Comparison of ENCODE assay signal across 8 cellular contexts in genomic region chr16:29820271-29820701, GRCh38. TPM values are rescaled to one million over a fixed set of nuclear protein-coding genes. Genes with fewer than 3 reads are reported as not detected.
A peak's percentile ranks its signal among the peaks of the same experiment; 100 is the strongest.
DNase-seq lines count a peak whose midpoint lies in the region; ATAC-seq and TF ChIP-seq lines count a peak whose summit lies in the region.

Gene MVP (plus strand): TSS chr16:29820462. CDS start chr16:29830550, 10,088 bp downstream.

- H3K4me3 Mint-ChIP-seq in activated naive CD8-positive, alpha-beta T cell treated with anti-CD3 and anti-CD28 coated beads, Interleukin-2, amount 10 ng/mL, durations not matched to agents 7 days and 5 days: peak within 1 kb of the TSS; percentile 96

- H3K4me2 ChIP-seq in PC-9: peak within 1 kb of the TSS; percentile 88

- no peaks in the 10 kb centered on the region for H3K36me3 ChIP-seq in PC-9 (ENCODE audit: low read depth)

- H3K4me1 Mint-ChIP-seq in activated naive CD8-positive, alpha-beta T cell treated with anti-CD3 and anti-CD28 coated beads, Interleukin-2, amount 10 ng/mL, durations not matched to agents 7 days and 5 days: peaks cover 41% of the 10 kb centered on the region

- no peak for ATAC-seq in activated naive CD8-positive, alpha-beta T cell treated with anti-CD3 and anti-CD28 coated beads, Interleukin-2, amount 10 ng/mL, durations not matched to agents 7 days and 5 days (ENCODE audit: low read depth)
- no peak for ATAC-seq in GM21423 (IDR thresholded peaks at IDR 0.05; ENCODE audit: unreplicated experiment)

- no peak within 1 kb of the TSS for H2AFZ ChIP-seq in PC-9

- peak within 1 kb of the TSS; percentile 77 for H3K27ac ChIP-seq in PC-9

- DNase-seq in AG10803 (ENCODE audit: low read depth) (peak; percentile 70), GM19238 (ENCODE audit: insufficient read length, low spot score) (peak; percentile 63), PC-9 (peak in 1 of 2 experiments; percentile 69), head of caudate nucleus (peak in 38 of 42 donors; percentile 37 to 86 (median 67)), posterior vena cava (ENCODE audit: low spot score) (peak; percentile 91), NCI-H1092 treated with DMSO at 0.1 percent for 48 hours (lab: John Stamatoyannopoulos, UW) (no peak)
- peak; percentile 65 for DNase-seq in activated naive CD8-positive, alpha-beta T cell treated with anti-CD3 and anti-CD28 coated beads, Interleukin-2, amount 10 ng/mL, durations not matched to agents 7 days and 5 days

- TF ChIP-seq CTCF in AG10803 (conservative IDR thresholded peaks at IDR 0.05; ENCODE audit: low read length): no peak
- no peak for TF ChIP-seq CTCF in PC-9 (conservative IDR thresholded peaks at IDR 0.05)

- peaks cover 62% of the 10 kb centered on the region for H3K79me2 ChIP-seq in PC-9 (ENCODE audit: low read depth)

- H3K9me3 ChIP-seq in PC-9 (ENCODE audit: insufficient read depth, low read depth): no peaks in the 10 kb centered on the region

- CTCF ChIA-PET in PC-9 (lab: Charles Lee): interaction anchor here (1.0 to 1.7 kb wide), 2 partner anchors 28 to 212 kb away, joined by 3 to 18 read pairs; no protein-coding TSS in a partner anchor

- H3K27ac Mint-ChIP-seq in activated naive CD8-positive, alpha-beta T cell treated with anti-CD3 and anti-CD28 coated beads, Interleukin-2, amount 10 ng/mL, durations not matched to agents 7 days and 5 days: peak within 1 kb of the TSS; percentile 86

- no peaks in the 10 kb centered on the region for H3K27me3 Mint-ChIP-seq in activated naive CD8-positive, alpha-beta T cell treated with anti-CD3 and anti-CD28 coated beads, Interleukin-2, amount 10 ng/mL, durations not matched to agents 7 days and 5 days

- no peaks in the 10 kb centered on the region for H4K20me1 ChIP-seq in PC-9 (ENCODE audit: insufficient read depth)

- no peaks in the 10 kb centered on the region for H3K27me3 ChIP-seq in PC-9 (ENCODE audit: insufficient read depth, low read depth)

- POLR2A ChIA-PET in PC-9 (lab: Charles Lee; ENCODE audit: unreplicated experiment): interaction anchor here (0.5 to 1.5 kb wide), 4 partner anchors 9 to 730 kb away, joined by 3 to 10 read pairs (median 5); no protein-coding TSS in a partner anchor
- POLR2A ChIA-PET in activated naive CD8-positive, alpha-beta T cell treated with anti-CD3 and anti-CD28 coated beads, Interleukin-2, amount 10 ng/mL, durations not matched to agents 7 days and 5 days (lab: Charles Lee): interaction anchor here (0.6 to 4.0 kb wide), 12 partner anchors 13 to 245 kb away, joined by 3 to 43 read pairs (median 6); partner anchors contain the start of genes KIF22, MAZ and TMEM219

- no peaks in the 10 kb centered on the region for H3K9me3 Mint-ChIP-seq in activated naive CD8-positive, alpha-beta T cell treated with anti-CD3 and anti-CD28 coated beads, Interleukin-2, amount 10 ng/mL, durations not matched to agents 7 days and 5 days

- no TSS peak for BruUV-seq in PC-9 (replicated peaks; lab: Mats Ljungman, UMichigan)

- intact Hi-C loops in PC-9 (cut with micrococcal nuclease; ENCODE audit: unreplicated experiment) (loop anchor here (2.0 to 5.0 kb wide), 2 partner anchors 43 to 77 kb away; partner anchors contain the start of genes CDIPT and SEZ6L2), head of caudate nucleus (cut with DNase I) (loop anchor here (5.0 kb wide), 1 partner anchor 42 kb away; the partner anchor contains the start of gene CDIPT), posterior vena cava (cut with DNase I) (loop anchor here in 1 of 2 donors (5.0 kb wide), 1 partner anchor 182 kb away; no protein-coding TSS in a partner anchor)

- H3K4me3 ChIP-seq in AG10803 (ENCODE audit: low read length) (peak within 1 kb of the TSS; percentile 97), PC-9 (peak within 1 kb of the TSS; percentile 71)

- H3K36me3 Mint-ChIP-seq in activated naive CD8-positive, alpha-beta T cell treated with anti-CD3 and anti-CD28 coated beads, Interleukin-2, amount 10 ng/mL, durations not matched to agents 7 days and 5 days: peaks cover 29% of the 10 kb centered on the region

- H3K4me1 ChIP-seq in PC-9 (replicated peaks; ENCODE audit: insufficient read depth): peaks cover 68% of the 10 kb centered on the region

- no peaks in the 10 kb centered on the region for H3K9me2 ChIP-seq in PC-9 (ENCODE audit: insufficient read depth)

- H3F3A ChIP-seq in PC-9 (ENCODE audit: insufficient read depth, low read depth): peaks cover 64% of the 10 kb centered on the region; the same call in 1 of the 2 replicates

RNA-seq across cellular contexts. Expression of gene MVP, which starts in this region (rescaled TPM):
- total RNA-seq in PC-9 (2021): 197 and 208 TPM in 2 replicates
- 100 to 1,000 TPM; 130 to 136 TPM for total RNA-seq in activated naive CD8-positive, alpha-beta T cell treated with anti-CD3 and anti-CD28 coated beads, Interleukin-2, amount 10 ng/mL, durations not matched to agents 7 days and 5 days
- 100 to 1,000 TPM; 146 to 154 TPM for total RNA-seq in posterior vena cava
